Comparison of ENCODE assay signal across 9 cellular contexts in the genomic region with DNA sequence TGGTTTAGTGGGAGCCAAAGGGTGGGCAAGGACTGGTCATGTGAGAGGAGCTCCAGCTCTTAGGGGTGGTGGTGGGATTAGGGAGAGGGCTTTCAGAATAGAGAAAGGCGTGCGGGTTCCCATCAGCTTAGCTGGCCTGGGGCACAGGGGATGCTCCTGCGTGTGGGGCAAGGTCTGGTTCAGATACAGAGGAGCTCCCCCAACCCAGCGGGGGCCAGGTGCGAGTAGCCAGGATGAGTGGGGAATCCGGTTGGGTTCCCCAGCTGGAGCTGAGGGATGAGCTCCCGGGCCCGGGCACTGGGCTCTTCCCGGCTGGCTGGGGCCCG. TPM values are rescaled to one million over a fixed set of nuclear protein-coding genes. Genes with fewer than 3 reads are reported as not detected.
DNase-seq lines count a peak whose midpoint lies in the region; ATAC-seq and TF ChIP-seq lines count a peak whose summit lies in the region.
"Had no signal": no experiment of that assay in that cellular context is flagged by ENCODE, and none has a peak within 500 bp of the region (broad histone marks: within the 10 kb centered on the region; RNA-seq: fewer than 3 reads in every experiment).

No MANE protein-coding gene starts in this region.

- no peaks in the 10 kb centered on the region for H3K27me3 ChIP-seq in HL-60 (ENCODE audit: insufficient read depth, poor library complexity, severe bottlenecking)
- H3K27me3 ChIP-seq in lung (ENCODE audit: control insufficient read depth, insufficient read depth), result no peaks in the 10 kb centered on the region

- H3K36me3 ChIP-seq in lung (ENCODE audit: control insufficient read depth in 2 of 2, insufficient read depth in 2 of 2, low read length in 2 of 2), result no peaks in the 10 kb centered on the region
- H3K36me3 ChIP-seq in urinary bladder (ENCODE audit: insufficient read depth), result no peaks in the 10 kb centered on the region

- peaks cover 10% of the 10 kb centered on the region for H3K27me3 Mint-ChIP-seq in Calu3 (ENCODE audit: unreplicated experiment)

- no TSS peak for BruUV-seq in Calu3 (replicated peaks; lab: Mats Ljungman, UMichigan)

- H3K36me3 Mint-ChIP-seq in Calu3 (ENCODE audit: insufficient read depth, unreplicated experiment), result peaks cover 51% of the 10 kb centered on the region

- peak overlapping the region; percentile 85 for H3K4me3 Mint-ChIP-seq in Calu3 (ENCODE audit: low read depth, unreplicated experiment)

- CTCF ChIA-PET in Calu3 (lab: Charles Lee), result interaction anchor here (0.9 to 2.6 kb wide), 5 partner anchors 16 to 157 kb away, joined by 3 to 10 read pairs (median 4); a partner anchor contains a TSS

- H3K4me1 Mint-ChIP-seq in Calu3 (ENCODE audit: low read depth, unreplicated experiment), result peaks cover 42% of the 10 kb centered on the region

- peak overlapping the region; percentile 64 for H3K27ac Mint-ChIP-seq in Calu3 (ENCODE audit: unreplicated experiment)

- H3K9me3 ChIP-seq in lung (ENCODE audit: control insufficient read depth in 2 of 2, insufficient read depth in 1 of 2, low read length in 1 of 2), result no peaks in the 10 kb centered on the region

- intact Hi-C loops in Calu3 (cut with micrococcal nuclease; ENCODE audit: unreplicated experiment), result no loop called here

- WGBS in lung, 2 donors, result 2 to 3% methylated on average over 10 of the region's 10 CpGs
- WGBS in urinary bladder, result 2% methylated on average over 10 of the region's 10 CpGs

- no peaks in the 10 kb centered on the region for H3K9me3 Mint-ChIP-seq in Calu3 (ENCODE audit: low read depth, unreplicated experiment)

- H3K4me3 ChIP-seq in HL-60 (replicated peaks; ENCODE audit: insufficient read depth, low read length), result peak overlapping the region; percentile 65
- peak overlapping the region; percentile 82 for H3K4me3 ChIP-seq in astrocyte of the cerebellum (ENCODE audit: low read depth, low read length)
- H3K4me3 ChIP-seq in lung, result peak overlapping the region; percentile 89
- peak overlapping the region; percentile 94 for H3K4me3 ChIP-seq in urinary bladder (ENCODE audit: low read depth, low read length)

- no peak for ATAC-seq in lung (ENCODE audit: insufficient read depth, low FRiP score)
- ATAC-seq in HG02970 (IDR thresholded peaks at IDR 0.05; ENCODE audit: low FRiP score, unreplicated experiment), result no peak

- no peak for DNase-seq in Calu3
- DNase-seq in HL-60 (ENCODE audit: low read depth in 1 of 2, low spot score in 1 of 2), result no peak
- no peak for DNase-seq in astrocyte of the cerebellum (ENCODE audit: low read depth)
- DNase-seq in lung (ENCODE audit: low spot score), result no peak
- DNase-seq in activated CD4-positive, alpha-beta T cell treated with anti-CD3 and anti-CD28 coated beads for 4 hours, result no peak
- no peak for DNase-seq in G401 (ENCODE audit: low spot score)

- in situ Hi-C loops in astrocyte of the cerebellum (cut with HindIII; ENCODE audit: low sequenced_read_pairs), result no loop called here
- in situ Hi-C loops in G401 (cut with HindIII; ENCODE audit: low sequenced_read_pairs), result no loop called here

- H3K4me1 ChIP-seq in lung (ENCODE audit: control insufficient read depth in 2 of 2, insufficient read depth in 2 of 2, low read length in 2 of 2) (peaks cover 4 to 20% of the 10 kb centered on the region in 2 donors), urinary bladder (ENCODE audit: insufficient read depth) (peaks cover 5% of the 10 kb centered on the region)

- TF ChIP-seq CTCF in Calu3 (IDR thresholded peaks at IDR 0.05; ENCODE audit: unreplicated experiment) (no peak), HL-60 (IDR thresholded peaks at IDR 0.05; ENCODE audit: insufficient read depth, low read length) (no peak), astrocyte of the cerebellum (IDR thresholded peaks at IDR 0.05; ENCODE audit: low read depth, low read length, missing control alignments) (no peak), lung (IDR thresholded peaks at IDR 0.05; ENCODE audit: control extremely low read depth, extremely low read depth) (no peak)

- H3K27ac ChIP-seq in HL-60 (replicated peaks) (peak overlapping the region; percentile 49), lung (ENCODE audit: low read depth in 1 of 2, low read length in 1 of 2) (peak overlapping the region; percentile 86 to 87), urinary bladder (ENCODE audit: low read depth) (peak overlapping the region; percentile 89)

RNA-seq across cellular contexts. Expression of a gene that starts 0.6 kb away (rescaled TPM):
- total RNA-seq in Calu3 (2022) (31.9 and 33.2 TPM in 2 replicates), lung (10 to 100 TPM; 32.5 to 84.2 TPM), urinary bladder (20.4 TPM)
- polyA plus RNA-seq in lung (10 to 100 TPM; 82.0 to 91.4 TPM), urinary bladder (80.2 TPM)
- total RNA-seq in G401 (2014; rRNA removed; shearing (Covaris generic)), result 88.8 and 126 TPM in 2 replicates

RNA-seq across cellular contexts. Expression of a gene that starts 13.3 kb away (rescaled TPM):
- total RNA-seq in Calu3 (2022) (24.8 and 25.4 TPM in 2 replicates), lung (1 to 10 TPM; 2.1 to 5.3 TPM), urinary bladder (0.26 TPM)
- polyA plus RNA-seq in lung (1 to 10 TPM in 1 of 2 donors, under 1 TPM in 1; 0.96 to 2.5 TPM), urinary bladder (0.96 TPM)
- not detected in 2 replicates for total RNA-seq in G401 (2014; rRNA removed; shearing (Covaris generic))

RNA-seq across cellular contexts. Expression of a gene that starts 14.4 kb away (rescaled TPM):
- total RNA-seq in Calu3 (2022) (44.0 and 48.4 TPM in 2 replicates), lung (10 to 100 TPM; 60.0 to 64.8 TPM), urinary bladder (42.9 TPM)
- polyA plus RNA-seq in lung (100 to 1,000 TPM in 1 of 2 donors, 10 to 100 TPM in 1; 82.8 to 126 TPM), urinary bladder (135 TPM)
- 73.5 and 102 TPM in 2 replicates for total RNA-seq in G401 (2014; rRNA removed; shearing (Covaris generic))

RNA-seq across cellular contexts. Expression of a gene that starts 15.9 kb away (rescaled TPM):
- total RNA-seq in Calu3 (2022), result not detected in 2 replicates
- not detected for total RNA-seq in lung
- under 1 TPM in 1 of 2 donors, not detected in 1; 0.06 TPM for polyA plus RNA-seq in lung
- not detected for total RNA-seq in urinary bladder
- not detected for polyA plus RNA-seq in urinary bladder
- not detected in 2 replicates for total RNA-seq in G401 (2014; rRNA removed; shearing (Covaris generic))
- total RNA-seq: M059J had no signal

RNA-seq across cellular contexts. Expression of a gene that starts 25.2 kb away (rescaled TPM):
- total RNA-seq in Calu3 (2022) (103 and 116 TPM in 2 replicates), lung (100 to 1,000 TPM in 1 of 2 donors, 10 to 100 TPM in 1; 65.6 to 147 TPM), urinary bladder (31.0 TPM)
- polyA plus RNA-seq in lung (100 to 1,000 TPM; 108 to 130 TPM), urinary bladder (99.3 TPM)
- total RNA-seq in G401 (2014; rRNA removed; shearing (Covaris generic)), result 177 and 184 TPM in 2 replicates
